ENCODE assay signal across 8 cellular contexts in genomic region chr6:57021086-57021720, GRCh38. TPM values are rescaled to one million over a fixed set of nuclear protein-coding genes. Genes with fewer than 3 reads are reported as not detected.
A peak's percentile ranks its signal among the peaks of the same experiment; 100 is the strongest.
DNase-seq lines count a peak whose midpoint lies in the region; ATAC-seq, FAIRE-seq and TF ChIP-seq lines count a peak whose summit lies in the region.

No MANE protein-coding gene starts in this region.

- in situ Hi-C loops in HepG2 (cut with HindIII; ENCODE audit: extremely low pct_ligation_motif_present, low pct_unique_long_range_greater_than_20kb), result no loop called here

- TF ChIP-seq POLR2A in HepG2 (IDR thresholded peaks at IDR 0.05; ENCODE audit: insufficient read depth in 1 of 2, low read depth in 2 of 2, low read length in 2 of 2), result no peak

- H3K36me3 ChIP-seq in HepG2 (replicated peaks in 1 of 2; ENCODE audit: control insufficient read depth in 1 of 2, insufficient read depth in 2 of 2, low read length in 2 of 2), result no peaks in the 10 kb centered on the region
- H3K36me3 ChIP-seq in aorta (ENCODE audit: control insufficient read depth in 1 of 2, insufficient read depth in 2 of 2, low read length in 1 of 2), result no peaks in the 10 kb centered on the region

- no TSS peak for BruUV-seq in HepG2 (replicated peaks; lab: Mats Ljungman, UMichigan)

- WGBS in HepG2 (ENCODE audit: low lambda C conversion rate), result 0% methylated on average over 1 of the region's 1 CpG
- WGBS in aorta, 2 donors, result 6 to 9% methylated on average over 1 of the region's 1 CpG

- DNase-seq in DMS53 (lab: John Stamatoyannopoulos, UW) (peak; percentile 79), HT-29 (ENCODE audit: low spot score) (peak; percentile 54), NOMO-1 (lab: John Stamatoyannopoulos, UW; ENCODE audit: unreplicated experiment in 2 of 2) (peak; percentile 7 to 66), HepG2 (ENCODE audit: low spot score) (peak; percentile 46), aorta (no peak)
- peak; percentile 3 for DNase-seq in central memory CD4-positive, alpha-beta T cell
- DNase-seq in activated CD8-positive, alpha-beta memory T cell treated with anti-CD3 and anti-CD28 coated beads, Interleukin-2, amount 50 U/mL, for 48 hours, result no peak

- POLR2A ChIA-PET in HepG2 (lab: Yijun Ruan, JAX), result no interaction called here

- TF ChIP-seq EP300 in HepG2 (IDR thresholded peaks at IDR 0.05; ENCODE audit: low read depth in 2 of 2, low read length in 2 of 2) (no peak), HepG2 (CRISPR knock-in tag; IDR thresholded peaks at IDR 0.05; ENCODE audit: borderline replicate concordance) (no peak)

- no peak for TF ChIP-seq RAD21 in HepG2 (CRISPR knock-in tag; IDR thresholded peaks at IDR 0.05)

- peaks cover 0 to 4% of the 10 kb centered on the region in 2 experiments; a peak in 1 of 5 replicates for H3K27me3 ChIP-seq in HepG2 (ENCODE audit: control insufficient read depth in 1 of 2, insufficient read depth in 2 of 2, low read length in 2 of 2)
- H3K27me3 ChIP-seq in aorta (ENCODE audit: control insufficient read depth in 1 of 2, insufficient read depth in 2 of 2, low read length in 1 of 2), result no peaks in the 10 kb centered on the region

- intact Hi-C loops in HepG2 (cut with micrococcal nuclease; ENCODE audit: unreplicated experiment) (loop anchor here (1.0 to 10.0 kb wide), 4 partner anchors 66 to 294 kb away; partner anchors contain the start of genes BEND6 and PRIM2), aorta (cut with DNase I) (loop anchor here (5.0 to 10.0 kb wide), 3 partner anchors 66 to 296 kb away; partner anchors contain the start of genes BEND6 (in 1 of the 2) and PRIM2 (in 1 of the 2))

- peaks cover 8% of the 10 kb centered on the region for H3K9me3 ChIP-seq in HepG2 (ENCODE audit: low read length)
- H3K9me3 ChIP-seq in aorta (ENCODE audit: control insufficient read depth, low read length), result peaks cover 3% of the 10 kb centered on the region

- CTCF ChIA-PET in HepG2 (lab: Yijun Ruan, JAX; ENCODE audit: low intra/inter-chr PET ratio, low total read pairs), result interaction anchor here (0.8 to 2.8 kb wide), 2 partner anchors 66 to 117 kb away, joined by 6 to 24 read pairs; partner anchors contain the start of gene BEND6

- H3K4me2 ChIP-seq in HepG2 (ENCODE audit: low read depth, low read length), result no peak overlapping the region

- peak; percentile 65 for TF ChIP-seq CTCF in HepG2 (CRISPR knock-in tag; IDR thresholded peaks at IDR 0.05)

- no peak overlapping the region for H2AFZ ChIP-seq in HepG2 (ENCODE audit: low read length)

- no peaks in the 10 kb centered on the region for H4K20me1 ChIP-seq in HepG2 (ENCODE audit: insufficient read depth, low read length)

- H3K4me3 ChIP-seq in HepG2 (replicated peaks in 1 of 3; ENCODE audit: insufficient read depth in 1 of 3, low read depth in 2 of 3, low read length in 3 of 3), result no peak overlapping the region
- H3K4me3 ChIP-seq in aorta (ENCODE audit: low read length in 2 of 2), result no peak overlapping the region

- ATAC-seq in GM19452 (IDR thresholded peaks at IDR 0.05; ENCODE audit: unreplicated experiment) (peak; percentile 77), HepG2 (peak; percentile 91), aorta (ENCODE audit: low FRiP score) (peak; percentile 60)

- H3K9ac ChIP-seq in HepG2 (ENCODE audit: insufficient read depth, low read depth, low read length), result no peak overlapping the region

- H3K27ac ChIP-seq in HepG2 (ENCODE audit: extremely low read length, insufficient read depth, low read length) (no peak overlapping the region), aorta (ENCODE audit: low read depth in 1 of 2, low read length in 2 of 2) (no peak overlapping the region)

- no peaks in the 10 kb centered on the region for H3K4me1 ChIP-seq in HepG2 (ENCODE audit: insufficient read depth, low read length)
- H3K4me1 ChIP-seq in aorta (ENCODE audit: control insufficient read depth in 1 of 2, insufficient read depth in 2 of 2, low read length in 2 of 2), result no peaks in the 10 kb centered on the region

- no peaks in the 10 kb centered on the region for H3K79me2 ChIP-seq in HepG2 (ENCODE audit: insufficient read depth, low read length)

- FAIRE-seq in HepG2 (lab: Jason Lieb, UNC), result peak; percentile 30

TF ChIP-seq in HepG2, 621 proteins besides CTCF, POLR2A, EP300 and RAD21 (continues in another document):
- TF ChIP-seq ZNF766 (CRISPR knock-in tag; IDR thresholded peaks at IDR 0.05; ENCODE audit: borderline replicate concordance), result no peak
- no peak for TF ChIP-seq ZNF614 (CRISPR knock-in tag; IDR thresholded peaks at IDR 0.05; ENCODE audit: borderline replicate concordance)
- TF ChIP-seq, protein P1, sequence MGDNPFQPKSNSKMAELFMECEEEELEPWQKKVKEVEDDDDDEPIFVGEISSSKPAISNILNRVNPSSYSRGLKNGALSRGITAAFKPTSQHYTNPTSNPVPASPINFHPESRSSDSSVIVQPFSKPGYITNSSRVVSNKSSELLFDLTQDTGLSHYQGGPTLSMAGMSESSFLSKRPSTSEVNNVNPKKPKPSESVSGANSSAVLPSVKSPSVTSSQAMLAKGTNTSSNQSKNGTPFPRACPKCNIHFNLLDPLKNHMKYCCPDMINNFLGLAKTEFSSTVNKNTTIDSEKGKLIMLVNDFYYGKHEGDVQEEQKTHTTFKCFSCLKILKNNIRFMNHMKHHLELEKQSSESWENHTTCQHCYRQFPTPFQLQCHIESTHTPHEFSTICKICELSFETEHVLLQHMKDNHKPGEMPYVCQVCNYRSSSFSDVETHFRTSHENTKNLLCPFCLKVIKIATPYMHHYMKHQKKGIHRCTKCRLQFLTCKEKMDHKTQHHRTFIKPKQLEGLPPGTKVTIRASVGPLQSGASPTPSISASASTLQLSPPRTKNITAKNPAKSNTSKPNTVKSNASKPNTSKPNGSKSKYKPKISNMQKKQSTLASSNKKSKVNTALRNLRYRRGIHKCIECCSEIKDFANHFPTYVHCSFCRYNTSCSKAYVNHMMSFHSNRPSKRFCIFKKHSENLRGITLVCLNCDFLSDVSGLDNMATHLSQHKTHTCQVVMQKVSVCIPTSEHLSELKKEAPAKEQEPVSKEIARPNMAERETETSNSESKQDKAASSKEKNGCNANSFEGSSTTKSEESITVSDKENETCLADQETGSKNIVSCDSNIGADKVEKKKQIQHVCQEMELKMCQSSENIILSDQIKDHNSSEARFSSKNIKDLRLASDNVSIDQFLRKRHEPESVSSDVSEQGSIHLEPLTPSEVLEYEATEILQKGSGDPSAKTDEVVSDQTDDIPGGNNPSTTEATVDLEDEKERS (CRISPR knock-in tag; IDR thresholded peaks at IDR 0.05), result no peak
- no peak for TF ChIP-seq RFXANK (CRISPR knock-in tag; IDR thresholded peaks at IDR 0.05)
- no peak for TF ChIP-seq ZFP62 (CRISPR knock-in tag; IDR thresholded peaks at IDR 0.05)
- TF ChIP-seq GATAD1 (CRISPR knock-in tag; IDR thresholded peaks at IDR 0.05), result no peak
- TF ChIP-seq TOPORS (CRISPR knock-in tag; IDR thresholded peaks at IDR 0.05), result no peak
- no peak for TF ChIP-seq NCOA2 (CRISPR knock-in tag; IDR thresholded peaks at IDR 0.05)
- peak; percentile 62; the same call in 1 of the 2 replicates for TF ChIP-seq MIXL1 (CRISPR knock-in tag; IDR thresholded peaks at IDR 0.05)
- TF ChIP-seq KDM5A (IDR thresholded peaks at IDR 0.05; ENCODE audit: borderline replicate concordance, low read length), result no peak
- TF ChIP-seq, protein P2, sequence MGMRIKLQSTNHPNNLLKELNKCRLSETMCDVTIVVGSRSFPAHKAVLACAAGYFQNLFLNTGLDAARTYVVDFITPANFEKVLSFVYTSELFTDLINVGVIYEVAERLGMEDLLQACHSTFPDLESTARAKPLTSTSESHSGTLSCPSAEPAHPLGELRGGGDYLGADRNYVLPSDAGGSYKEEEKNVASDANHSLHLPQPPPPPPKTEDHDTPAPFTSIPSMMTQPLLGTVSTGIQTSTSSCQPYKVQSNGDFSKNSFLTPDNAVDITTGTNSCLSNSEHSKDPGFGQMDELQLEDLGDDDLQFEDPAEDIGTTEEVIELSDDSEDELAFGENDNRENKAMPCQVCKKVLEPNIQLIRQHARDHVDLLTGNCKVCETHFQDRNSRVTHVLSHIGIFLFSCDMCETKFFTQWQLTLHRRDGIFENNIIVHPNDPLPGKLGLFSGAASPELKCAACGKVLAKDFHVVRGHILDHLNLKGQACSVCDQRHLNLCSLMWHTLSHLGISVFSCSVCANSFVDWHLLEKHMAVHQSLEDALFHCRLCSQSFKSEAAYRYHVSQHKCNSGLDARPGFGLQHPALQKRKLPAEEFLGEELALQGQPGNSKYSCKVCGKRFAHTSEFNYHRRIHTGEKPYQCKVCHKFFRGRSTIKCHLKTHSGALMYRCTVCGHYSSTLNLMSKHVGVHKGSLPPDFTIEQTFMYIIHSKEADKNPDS (CRISPR knock-in tag; IDR thresholded peaks at IDR 0.05), result no peak
- no peak for TF ChIP-seq TEAD3 (CRISPR knock-in tag; optimal IDR thresholded peaks at IDR 0.05; ENCODE audit: borderline replicate concordance)
- peak; percentile 49 for TF ChIP-seq STAG1 (CRISPR knock-in tag; IDR thresholded peaks at IDR 0.05)

RNA-seq across cellular contexts. Expression of gene KIAA1586, which starts 25.3 kb away (rescaled TPM):
- total RNA-seq in HT-29 (2014; rRNA removed; shearing (Covaris generic)), result 2.3 and 2.4 TPM in 2 replicates
- total RNA-seq in HepG2 (2016; rRNA removed; fragmentation: Illumina TruSeq; extraction: Trizol) (16.9 and 24.7 TPM in 2 replicates), aorta (10 to 100 TPM; 15.2 to 16.5 TPM)
- total RNA-seq in HepG2 (2016; cell fraction: cytosol; rRNA removed; fragmentation: Illumina TruSeq; extraction: Trizol; ENCODE audit: low read depth), result 7.8 and 11.1 TPM in 2 replicates
- total RNA-seq in HepG2 (2016; cell fraction: insoluble cytoplasmic fraction; rRNA removed; fragmentation: Illumina TruSeq; extraction: Trizol), result 17.9 and 29.0 TPM in 2 replicates
- total RNA-seq in HepG2 (2016; cell fraction: membrane; rRNA removed; fragmentation: Illumina TruSeq; extraction: Trizol), result 6.8 and 11.8 TPM in 2 replicates
- 23.4 and 25.1 TPM in 2 replicates for total RNA-seq in HepG2 (2016; cell fraction: nucleus; rRNA removed; fragmentation: Illumina TruSeq; extraction: Trizol)
- polyA plus RNA-seq in HepG2 (2011; rRNA removed) (4.2 and 5.5 TPM in 2 replicates), aorta (1 to 10 TPM; 3.3 to 6.1 TPM)
- polyA plus RNA-seq in HepG2 (2011; cell fraction: cytosol; rRNA removed), result 1.4 and 2.3 TPM in 2 replicates
- polyA plus RNA-seq in HepG2 (2011; cell fraction: nucleus; rRNA removed), result 2.3 and 3.1 TPM in 2 replicates
- 6.5 and 13.4 TPM in 2 replicates for polyA plus RNA-seq in HepG2 (2012)
- polyA plus RNA-seq in HepG2 (2016; cell fraction: cytosol; fragmentation: Illumina TruSeq; extraction: Trizol; ENCODE audit: low read depth), result 5.2 and 5.6 TPM in 2 replicates
- polyA plus RNA-seq in HepG2 (2016; cell fraction: insoluble cytoplasmic fraction; fragmentation: Illumina TruSeq; extraction: Trizol; ENCODE audit: low read depth), result 25.7 and 32.0 TPM in 2 replicates
- 6.6 and 8.4 TPM in 2 replicates for polyA plus RNA-seq in HepG2 (2016; cell fraction: membrane; fragmentation: Illumina TruSeq; extraction: Trizol; ENCODE audit: low read depth)
- 20.4 and 25.6 TPM in 2 replicates for polyA plus RNA-seq in HepG2 (2016; cell fraction: nucleus; fragmentation: Illumina TruSeq; extraction: Trizol; ENCODE audit: insufficient read depth, low read depth)
- polyA minus RNA-seq in HepG2 (2011; rRNA and poly(A)+ RNA removed; ENCODE audit: low replicate concordance), result 0.91 and 0.94 TPM in 2 replicates
- 5.5 and 6.0 TPM in 2 replicates for polyA minus RNA-seq in HepG2 (2011; cell fraction: cytosol; rRNA and poly(A)+ RNA removed)
- 24.6 and 25.6 TPM in 2 replicates for polyA minus RNA-seq in HepG2 (2011; cell fraction: nucleus; rRNA and poly(A)+ RNA removed)

Comparison
In these comparisons a context has a peak if more than half of its experiments do, and no peak if none do; other contexts are left out.
1. DNase-seq: peak in DMS53 (single experiment), HT-29 (single experiment), NOMO-1 (2 of 2), central memory CD4-positive, alpha-beta T cell (single experiment) and HepG2 (single experiment); none in aorta (0 of 2) and activated CD8-positive, alpha-beta memory T cell treated with anti-CD3 and anti-CD28 coated beads, Interleukin-2, amount 50 U/mL, for 48 hours (single experiment).
2. Peak in every context shown above with its lines, with median percentiles within 50 percentile points of each other: ATAC-seq.